ENCODE assay signal across 8 cellular contexts in the genomic region with DNA sequence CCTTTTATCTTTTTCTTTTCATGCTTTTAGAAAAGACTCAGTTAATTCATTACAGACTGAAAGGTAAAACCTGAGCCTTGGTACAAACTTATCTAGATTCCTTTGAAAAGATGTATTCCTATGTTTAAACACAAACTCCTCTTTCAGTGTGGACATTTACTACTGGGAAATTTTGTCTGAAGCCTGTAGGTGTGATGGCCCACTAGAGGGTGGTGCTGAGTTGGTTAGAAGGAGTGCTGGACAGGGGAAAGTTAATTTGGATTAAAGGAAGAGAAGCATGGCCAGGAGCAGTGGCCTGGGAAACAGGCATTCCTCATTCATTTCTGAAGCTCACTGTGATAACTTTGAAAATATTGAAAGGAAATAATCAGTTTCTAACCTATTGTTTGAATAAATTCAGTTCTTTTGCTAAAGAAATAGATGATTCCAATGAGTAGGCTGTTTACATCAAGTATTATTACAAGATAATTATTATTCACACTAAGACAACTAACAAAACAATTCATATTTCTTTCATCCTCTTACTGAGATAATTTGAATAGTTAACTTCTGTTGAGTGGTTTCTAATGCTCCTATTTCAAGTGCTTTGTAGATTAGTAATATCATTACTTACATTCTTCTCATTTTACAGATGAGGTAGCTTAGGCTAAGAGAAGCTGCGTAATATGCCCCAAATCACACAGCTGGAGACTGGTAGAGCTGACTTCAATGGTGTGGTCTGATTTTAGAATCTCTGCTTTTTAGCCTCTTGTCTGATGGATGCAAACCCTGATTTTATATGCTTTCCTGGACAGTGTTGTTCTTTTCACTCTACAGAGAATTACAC.
DNase-seq lines count a peak whose midpoint lies in the region; ATAC-seq, FAIRE-seq and TF ChIP-seq lines count a peak whose summit lies in the region.

No MANE protein-coding gene starts in this region.

- H3K27me3 ChIP-seq in GM06990 (replicated peaks; ENCODE audit: control insufficient read depth, insufficient read depth, low read length) (no peaks in the 10 kb centered on the region), brain microvascular endothelial cell (replicated peaks) (no peaks in the 10 kb centered on the region)

- POLR2A ChIA-PET in A549 (lab: Yijun Ruan, JAX) = no interaction called here

- DNase-seq in A549 (ENCODE audit: low read depth in 1 of 2, low spot score in 1 of 2) (peak; percentile 46 to 53), GM06990 (ENCODE audit: extremely low read depth, insufficient read length) (no peak), NCI-H226 (peak; percentile 17), brain microvascular endothelial cell (peak; percentile 45), kidney tubule cell (ENCODE audit: low spot score) (peak; percentile 66), NCI-H1048 (lab: John Stamatoyannopoulos, UW) (no peak)

- WGBS in A549 (ENCODE audit: missing lambda C conversion rate) = 68% methylated on average over 1 of the region's 1 CpG

- ATAC-seq in A549 (peak; percentile 94 to 96), HG02642 (IDR thresholded peaks at IDR 0.05; ENCODE audit: poor library complexity, unreplicated experiment) (peak; percentile 77), GM19455 (IDR thresholded peaks at IDR 0.05; ENCODE audit: unreplicated experiment) (no peak)

- CTCF ChIA-PET in A549 (lab: Yijun Ruan, JAX) = interaction anchor here (0.6 to 3.7 kb wide), 8 partner anchors 8 to 696 kb away, joined by 3 to 41 read pairs (median 4); no protein-coding TSS in a partner anchor

- TF ChIP-seq CTCF in A549 (IDR thresholded peaks at IDR 0.05) = peak; percentile 64
- TF ChIP-seq CTCF in GM06990 (IDR thresholded peaks at IDR 0.05; ENCODE audit: insufficient read depth, low read length, poor library complexity, severe bottlenecking) = peak; percentile 74
- TF ChIP-seq CTCF in brain microvascular endothelial cell (IDR thresholded peaks at IDR 0.05; ENCODE audit: low read depth, low read length, missing control alignments) = peak; percentile 92

- no peaks in the 10 kb centered on the region for H3K4me1 ChIP-seq in A549

- in situ Hi-C loops in brain microvascular endothelial cell (cut with HindIII; ENCODE audit: low pct_ligation_motif_present, low sequenced_read_pairs) = no loop called here

- peak; percentile 51 to 65 for TF ChIP-seq RAD21 in A549 (conservative IDR thresholded peaks at IDR 0.05 in 1 of 2, IDR thresholded peaks at IDR 0.05 in 1 of 2)

- H3K27ac ChIP-seq in A549 (no peak overlapping the region), brain microvascular endothelial cell (no peak overlapping the region)

- TF ChIP-seq EP300 in A549 (IDR thresholded peaks at IDR 0.05) = no peak

- H3K4me2 ChIP-seq in A549 = no peak overlapping the region

- H3K36me3 ChIP-seq in GM06990 (ENCODE audit: control insufficient read depth, insufficient read depth, low read length) = no peaks in the 10 kb centered on the region
- no peaks in the 10 kb centered on the region for H3K36me3 ChIP-seq in brain microvascular endothelial cell (replicated peaks)

- H3K9me3 ChIP-seq in A549 = no peaks in the 10 kb centered on the region

- FAIRE-seq in A549 (lab: Jason Lieb, UNC) = no peak

- no peak for TF ChIP-seq POLR2A in A549 (IDR thresholded peaks at IDR 0.05; ENCODE audit: low read length)

- H3K4me3 ChIP-seq in A549 (no peak overlapping the region), GM06990 (replicated peaks; ENCODE audit: low read depth, low read length) (no peak overlapping the region), brain microvascular endothelial cell (ENCODE audit: low read depth, low read length) (no peak overlapping the region)

TF ChIP-seq in A549, 52 proteins besides CTCF, POLR2A, EP300 and RAD21:
- TF ChIP-seq, protein P1, sequence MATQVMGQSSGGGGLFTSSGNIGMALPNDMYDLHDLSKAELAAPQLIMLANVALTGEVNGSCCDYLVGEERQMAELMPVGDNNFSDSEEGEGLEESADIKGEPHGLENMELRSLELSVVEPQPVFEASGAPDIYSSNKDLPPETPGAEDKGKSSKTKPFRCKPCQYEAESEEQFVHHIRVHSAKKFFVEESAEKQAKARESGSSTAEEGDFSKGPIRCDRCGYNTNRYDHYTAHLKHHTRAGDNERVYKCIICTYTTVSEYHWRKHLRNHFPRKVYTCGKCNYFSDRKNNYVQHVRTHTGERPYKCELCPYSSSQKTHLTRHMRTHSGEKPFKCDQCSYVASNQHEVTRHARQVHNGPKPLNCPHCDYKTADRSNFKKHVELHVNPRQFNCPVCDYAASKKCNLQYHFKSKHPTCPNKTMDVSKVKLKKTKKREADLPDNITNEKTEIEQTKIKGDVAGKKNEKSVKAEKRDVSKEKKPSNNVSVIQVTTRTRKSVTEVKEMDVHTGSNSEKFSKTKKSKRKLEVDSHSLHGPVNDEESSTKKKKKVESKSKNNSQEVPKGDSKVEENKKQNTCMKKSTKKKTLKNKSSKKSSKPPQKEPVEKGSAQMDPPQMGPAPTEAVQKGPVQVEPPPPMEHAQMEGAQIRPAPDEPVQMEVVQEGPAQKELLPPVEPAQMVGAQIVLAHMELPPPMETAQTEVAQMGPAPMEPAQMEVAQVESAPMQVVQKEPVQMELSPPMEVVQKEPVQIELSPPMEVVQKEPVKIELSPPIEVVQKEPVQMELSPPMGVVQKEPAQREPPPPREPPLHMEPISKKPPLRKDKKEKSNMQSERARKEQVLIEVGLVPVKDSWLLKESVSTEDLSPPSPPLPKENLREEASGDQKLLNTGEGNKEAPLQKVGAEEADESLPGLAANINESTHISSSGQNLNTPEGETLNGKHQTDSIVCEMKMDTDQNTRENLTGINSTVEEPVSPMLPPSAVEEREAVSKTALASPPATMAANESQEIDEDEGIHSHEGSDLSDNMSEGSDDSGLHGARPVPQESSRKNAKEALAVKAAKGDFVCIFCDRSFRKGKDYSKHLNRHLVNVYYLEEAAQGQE (IDR thresholded peaks at IDR 0.05) = peak; percentile 44; the same call in 1 of the 2 replicates
- TF ChIP-seq BHLHE40 (IDR thresholded peaks at IDR 0.05; ENCODE audit: low read depth, low read length) = no peak
- peak; percentile 57 for TF ChIP-seq SMC3 (IDR thresholded peaks at IDR 0.05)

Comparison
In these comparisons a context has a peak if more than half of its experiments do, and no peak if none do; other contexts are left out.
1. DNase-seq: peak in A549 (2 of 2), NCI-H226 (single experiment), brain microvascular endothelial cell (single experiment) and kidney tubule cell (single experiment); none in GM06990 (single experiment) and NCI-H1048 (single experiment).
2. Peak in every context shown above with its lines, with median percentiles within 50 percentile points of each other: CTCF ChIP-seq.